Comparison of ENCODE assay signal across 11 cellular contexts in genomic region chr7:19106308-19107141, GRCh38. TPM values are rescaled to one million over a fixed set of nuclear protein-coding genes. Genes with fewer than 3 reads are reported as not detected.
DNase-seq lines count a peak whose midpoint lies in the region; ATAC-seq and TF ChIP-seq lines count a peak whose summit lies in the region.
"Had no signal": no experiment of that assay in that cellular context is flagged by ENCODE, and none has a peak within 500 bp of the region (broad histone marks: within the 10 kb centered on the region; RNA-seq: fewer than 3 reads in every experiment).

No MANE protein-coding gene starts in this region.

- no peaks in the 10 kb centered on the region for H3K36me3 ChIP-seq in HUES48 (ENCODE audit: control insufficient read depth, insufficient read depth, low read length)
- no peaks in the 10 kb centered on the region for H3K36me3 ChIP-seq in adipocyte (ENCODE audit: control insufficient read depth, insufficient read depth, low read length, severe bottlenecking)
- no peaks in the 10 kb centered on the region for H3K36me3 ChIP-seq in hepatocyte (replicated peaks; ENCODE audit: insufficient read depth, low read depth)
- H3K36me3 ChIP-seq in skeletal muscle satellite cell (ENCODE audit: insufficient read depth, low read length), result no peaks in the 10 kb centered on the region
- H3K36me3 ChIP-seq: right lobe of liver had no signal

- no peaks in the 10 kb centered on the region for H3K9me2 ChIP-seq in hepatocyte (replicated peaks; ENCODE audit: insufficient read depth)

- H3K27me3 ChIP-seq in HUES48 (ENCODE audit: control insufficient read depth, insufficient read depth, low read length) (peaks cover 96% of the 10 kb centered on the region), adipocyte (replicated peaks; ENCODE audit: control insufficient read depth, insufficient read depth, low read length) (no peaks in the 10 kb centered on the region), hepatocyte (peaks cover 77% of the 10 kb centered on the region), skeletal muscle satellite cell (ENCODE audit: control insufficient read depth, insufficient read depth, low read length) (no peaks in the 10 kb centered on the region)

- peak overlapping the region; percentile 89 for H3K4me2 ChIP-seq in hepatocyte
- peak overlapping the region; percentile 95 for H3K4me2 ChIP-seq in skeletal muscle satellite cell (ENCODE audit: low read length)

- TF ChIP-seq CTCF in hepatocyte (IDR thresholded peaks at IDR 0.05; ENCODE audit: poor library complexity), result no peak

- H3K79me2 ChIP-seq in hepatocyte, result peaks cover 14% of the 10 kb centered on the region

- 3% methylated on average over 45 of the region's 45 CpGs for WGBS in hepatocyte (ENCODE audit: low lambda C conversion rate, missing lambda C conversion rate)

- no peaks in the 10 kb centered on the region for H3K9me3 ChIP-seq in HUES48 (ENCODE audit: control insufficient read depth, insufficient read depth, low read length)
- H3K9me3 ChIP-seq in adipocyte (ENCODE audit: control insufficient read depth, low read length), result no peaks in the 10 kb centered on the region
- no peaks in the 10 kb centered on the region for H3K9me3 ChIP-seq in hepatocyte (ENCODE audit: low read depth)
- H3K9me3 ChIP-seq in skeletal muscle satellite cell (replicated peaks; ENCODE audit: low read length), result no peaks in the 10 kb centered on the region
- H3K9me3 ChIP-seq: right lobe of liver had no signal

- no peak overlapping the region for H3K27ac ChIP-seq in HUES48 (ENCODE audit: low read depth, low read length)
- H3K27ac ChIP-seq in hepatocyte, result peak overlapping the region; percentile 91
- H3K27ac ChIP-seq: right lobe of liver had no signal

- DNase-seq in adipocyte (ENCODE audit: low read depth) (peak; percentile 61), hepatocyte (ENCODE audit: low spot score) (no peak), NOMO-1 treated with DMSO at 0.1 percent for 48 hours (lab: John Stamatoyannopoulos, UW; ENCODE audit: unreplicated experiment) (no peak), COLO668 (lab: John Stamatoyannopoulos, UW; ENCODE audit: unreplicated experiment) (no peak)
- DNase-seq: activated T-cell treated with anti-CD3 and anti-CD28 coated beads, Interleukin-2, amount 50 U/mL, for 1 hour had no signal

- no peaks in the 10 kb centered on the region for H4K20me1 ChIP-seq in hepatocyte (ENCODE audit: insufficient read depth, poor library complexity, severe bottlenecking)

- H3K4me3 ChIP-seq in HUES48 (ENCODE audit: low read depth, low read length) (peak overlapping the region; percentile 67), adipocyte (ENCODE audit: low read length) (peak overlapping the region; percentile 91), hepatocyte (peak overlapping the region; percentile 24), skeletal muscle satellite cell (ENCODE audit: low read length) (peak overlapping the region; percentile 72)
- H3K4me3 ChIP-seq: right lobe of liver had no signal

- H3K9ac ChIP-seq in HUES48 (ENCODE audit: low read depth, low read length) (no peak overlapping the region), adipocyte (ENCODE audit: low read length) (peak overlapping the region; percentile 91), skeletal muscle satellite cell (ENCODE audit: low read depth, low read length) (peak overlapping the region; percentile 77)

- ATAC-seq in GM21526 (IDR thresholded peaks at IDR 0.05; ENCODE audit: low FRiP score, unreplicated experiment) (no peak), HG02798 (IDR thresholded peaks at IDR 0.05; ENCODE audit: poor library complexity, unreplicated experiment) (no peak)

- peak overlapping the region; percentile 70 for H2AFZ ChIP-seq in hepatocyte

- H3K4me1 ChIP-seq in HUES48 (ENCODE audit: control insufficient read depth, insufficient read depth, low read length), result peaks cover 56% of the 10 kb centered on the region
- H3K4me1 ChIP-seq in adipocyte (ENCODE audit: control insufficient read depth, insufficient read depth, low read length), result peaks cover 57% of the 10 kb centered on the region
- peaks cover 25% of the 10 kb centered on the region for H3K4me1 ChIP-seq in hepatocyte (ENCODE audit: insufficient read depth)
- H3K4me1 ChIP-seq in skeletal muscle satellite cell (ENCODE audit: control insufficient read depth, insufficient read depth, low read length), result peaks cover 28% of the 10 kb centered on the region

RNA-seq across cellular contexts. Expression of gene TWIST1, which starts 10.9 kb away (rescaled TPM):
- 18.7 and 23.2 TPM in 2 replicates for total RNA-seq in hepatocyte
- 21.2 and 24.7 TPM in 2 replicates for polyA plus RNA-seq in hepatocyte
- 37.5 and 41.9 TPM in 2 replicates for total RNA-seq in skeletal muscle satellite cell (2012; rRNA removed)

RNA-seq across cellular contexts. Expression of gene FERD3L, which starts 38.7 kb away (rescaled TPM):
- total RNA-seq in hepatocyte, result not detected in 2 replicates
- not detected in 2 replicates for polyA plus RNA-seq in hepatocyte
- not detected in 2 replicates for total RNA-seq in skeletal muscle satellite cell (2012; rRNA removed)
- total RNA-seq: HT1080, right lobe of liver had no signal

Comparison
In these comparisons a context has a peak if more than half of its experiments do, and no peak if none do; other contexts are left out.
1. H3K4me3 ChIP-seq: peak in every context shown above with its lines; median percentile 91 in adipocyte; 72 in skeletal muscle satellite cell; 67 in HUES48; 24 in hepatocyte.